Comparison of ENCODE assay signal across 1 cellular context in the genomic region with DNA sequence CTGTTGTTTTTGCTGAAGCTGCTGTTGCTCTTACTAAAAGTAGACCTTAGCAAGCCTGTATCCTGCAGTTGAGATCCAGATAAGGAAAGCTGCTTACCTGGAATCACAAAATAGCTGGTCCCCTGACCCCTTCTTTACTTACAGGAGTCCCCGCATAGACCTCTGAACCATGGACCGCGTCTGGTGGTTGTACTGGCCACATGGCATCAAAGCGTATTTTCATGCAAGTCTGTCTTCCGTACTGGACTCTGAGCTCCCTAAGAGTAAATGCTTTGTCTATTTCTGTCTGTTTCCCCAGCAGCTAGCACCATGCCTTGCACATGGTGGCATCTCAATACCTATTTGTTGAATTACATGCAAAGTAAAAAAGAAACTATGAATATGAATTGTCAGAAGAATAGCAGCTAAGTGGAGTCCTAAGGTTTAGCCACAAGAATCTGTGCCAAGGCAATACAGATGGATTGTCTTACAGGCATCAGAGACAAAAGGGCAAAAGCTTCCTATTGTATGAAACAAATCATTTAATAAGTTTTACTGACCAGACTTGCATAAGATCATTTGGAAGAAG.
A peak's percentile ranks its signal among the peaks of the same experiment; 100 is the strongest.
TF ChIP-seq lines count a peak whose summit lies in the region.

No MANE protein-coding gene starts in this region.

TF ChIP-seq in HepG2, 621 proteins besides CTCF, POLR2A, EP300 and RAD21 (continued from another document):
- TF ChIP-seq, protein P1, sequence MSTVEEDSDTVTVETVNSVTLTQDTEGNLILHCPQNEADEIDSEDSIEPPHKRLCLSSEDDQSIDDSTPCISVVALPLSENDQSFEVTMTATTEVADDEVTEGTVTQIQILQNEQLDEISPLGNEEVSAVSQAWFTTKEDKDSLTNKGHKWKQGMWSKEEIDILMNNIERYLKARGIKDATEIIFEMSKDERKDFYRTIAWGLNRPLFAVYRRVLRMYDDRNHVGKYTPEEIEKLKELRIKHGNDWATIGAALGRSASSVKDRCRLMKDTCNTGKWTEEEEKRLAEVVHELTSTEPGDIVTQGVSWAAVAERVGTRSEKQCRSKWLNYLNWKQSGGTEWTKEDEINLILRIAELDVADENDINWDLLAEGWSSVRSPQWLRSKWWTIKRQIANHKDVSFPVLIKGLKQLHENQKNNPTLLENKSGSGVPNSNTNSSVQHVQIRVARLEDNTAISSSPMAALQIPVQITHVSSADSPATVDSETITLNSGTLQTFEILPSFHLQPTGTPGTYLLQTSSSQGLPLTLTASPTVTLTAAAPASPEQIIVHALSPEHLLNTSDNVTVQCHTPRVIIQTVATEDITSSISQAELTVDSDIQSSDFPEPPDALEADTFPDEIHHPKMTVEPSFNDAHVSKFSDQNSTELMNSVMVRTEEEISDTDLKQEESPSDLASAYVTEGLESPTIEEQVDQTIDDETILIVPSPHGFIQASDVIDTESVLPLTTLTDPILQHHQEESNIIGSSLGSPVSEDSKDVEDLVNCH (CRISPR knock-in tag; IDR thresholded peaks at IDR 0.05) = no peak
- TF ChIP-seq HCFC1 (IDR thresholded peaks at IDR 0.05; ENCODE audit: low read depth, low read length) (no peak), ZNF180 (CRISPR knock-in tag; IDR thresholded peaks at IDR 0.05; ENCODE audit: borderline replicate concordance, low read depth) (no peak), POLR2AphosphoS5 (IDR thresholded peaks at IDR 0.05; ENCODE audit: low read depth, low read length) (no peak), TCF7 (IDR thresholded peaks at IDR 0.05; ENCODE audit: low read depth) (0 out of 2 replicates have a peak, but pooled peaks have one; percentile 13), REST (IDR thresholded peaks at IDR 0.05; ENCODE audit: borderline replicate concordance in 1 of 2, low read depth in 1 of 2, low read length in 2 of 2) (no peak), FOXK1 (CRISPR knock-in tag; IDR thresholded peaks at IDR 0.05; ENCODE audit: borderline replicate concordance, low read depth) (no peak), CEBPB (IDR thresholded peaks at IDR 0.05; ENCODE audit: borderline replicate concordance, low read depth, low read length) (no peak), POGZ (CRISPR knock-in tag; IDR thresholded peaks at IDR 0.05) (no peak), RARA (CRISPR knock-in tag; IDR thresholded peaks at IDR 0.05) (0 out of 2 replicates have a peak, but pooled peaks have one; percentile 24)
- TF ChIP-seq, protein P2, sequence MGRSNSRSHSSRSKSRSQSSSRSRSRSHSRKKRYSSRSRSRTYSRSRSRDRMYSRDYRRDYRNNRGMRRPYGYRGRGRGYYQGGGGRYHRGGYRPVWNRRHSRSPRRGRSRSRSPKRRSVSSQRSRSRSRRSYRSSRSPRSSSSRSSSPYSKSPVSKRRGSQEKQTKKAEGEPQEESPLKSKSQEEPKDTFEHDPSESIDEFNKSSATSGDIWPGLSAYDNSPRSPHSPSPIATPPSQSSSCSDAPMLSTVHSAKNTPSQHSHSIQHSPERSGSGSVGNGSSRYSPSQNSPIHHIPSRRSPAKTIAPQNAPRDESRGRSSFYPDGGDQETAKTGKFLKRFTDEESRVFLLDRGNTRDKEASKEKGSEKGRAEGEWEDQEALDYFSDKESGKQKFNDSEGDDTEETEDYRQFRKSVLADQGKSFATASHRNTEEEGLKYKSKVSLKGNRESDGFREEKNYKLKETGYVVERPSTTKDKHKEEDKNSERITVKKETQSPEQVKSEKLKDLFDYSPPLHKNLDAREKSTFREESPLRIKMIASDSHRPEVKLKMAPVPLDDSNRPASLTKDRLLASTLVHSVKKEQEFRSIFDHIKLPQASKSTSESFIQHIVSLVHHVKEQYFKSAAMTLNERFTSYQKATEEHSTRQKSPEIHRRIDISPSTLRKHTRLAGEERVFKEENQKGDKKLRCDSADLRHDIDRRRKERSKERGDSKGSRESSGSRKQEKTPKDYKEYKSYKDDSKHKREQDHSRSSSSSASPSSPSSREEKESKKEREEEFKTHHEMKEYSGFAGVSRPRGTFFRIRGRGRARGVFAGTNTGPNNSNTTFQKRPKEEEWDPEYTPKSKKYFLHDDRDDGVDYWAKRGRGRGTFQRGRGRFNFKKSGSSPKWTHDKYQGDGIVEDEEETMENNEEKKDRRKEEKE (IDR thresholded peaks at IDR 0.05) = no peak
